8 cellular contexts compared by ENCODE assay signal in the genomic region with DNA sequence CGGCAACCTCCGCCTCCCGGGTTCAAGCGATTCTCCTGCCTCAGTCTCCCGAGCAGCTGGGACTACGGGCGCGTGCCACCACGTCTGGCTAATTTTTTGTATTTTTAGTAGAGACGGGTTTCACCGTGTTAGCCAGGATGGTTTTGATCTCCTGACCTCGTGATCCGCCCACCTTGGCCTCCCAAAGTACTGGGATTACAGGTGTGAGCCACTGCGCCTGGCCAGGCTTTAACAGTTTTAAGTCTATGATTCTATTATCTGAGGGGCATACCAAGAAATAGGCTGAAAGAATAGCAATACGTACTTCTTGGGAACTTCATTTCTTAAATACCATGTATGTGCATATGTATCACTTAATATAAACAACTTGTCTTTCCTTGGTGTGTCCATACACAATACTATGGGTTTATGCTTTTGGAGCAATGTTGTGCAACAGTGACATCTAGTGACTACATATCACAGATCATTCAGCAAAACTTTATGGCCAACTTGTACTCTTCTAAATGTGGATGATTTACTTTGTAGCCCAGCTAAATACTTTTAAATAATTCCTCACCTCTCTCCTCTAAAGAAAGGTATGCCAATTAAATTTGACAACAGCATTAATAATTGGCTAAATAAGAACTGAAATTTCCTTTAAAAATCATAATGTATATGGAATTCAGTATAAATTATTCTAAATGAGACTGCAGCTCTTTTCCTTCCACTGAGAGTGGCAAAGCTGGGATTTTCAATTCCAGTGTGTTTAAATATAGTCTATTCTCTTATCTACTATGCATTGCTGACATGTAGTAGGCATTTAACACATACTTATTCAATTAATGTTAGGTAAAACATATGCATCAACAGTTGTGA. TPM values are rescaled to one million over a fixed set of nuclear protein-coding genes. Genes with fewer than 3 reads are reported as not detected.
DNase-seq lines count a peak whose midpoint lies in the region; ATAC-seq and TF ChIP-seq lines count a peak whose summit lies in the region.

No MANE protein-coding gene starts in this region.

- peaks cover 0 to 3% (median 0%) of the 10 kb centered on the region in 4 donors for H3K4me1 Mint-ChIP-seq in naive thymus-derived CD8-positive, alpha-beta T cell

- H3K9me3 Mint-ChIP-seq in naive thymus-derived CD8-positive, alpha-beta T cell, result no peaks in the 10 kb centered on the region

- 73 to 75% methylated on average over 15 of the region's 15 CpGs for WGBS in esophagus squamous epithelium, 2 donors

- H3K27ac Mint-ChIP-seq in naive thymus-derived CD8-positive, alpha-beta T cell, result no peak overlapping the region

- H3K9ac ChIP-seq in Loucy (ENCODE audit: low read depth, low read length, poor library complexity, severe bottlenecking), result no peak overlapping the region

- H3K79me2 ChIP-seq in Loucy (ENCODE audit: insufficient read depth, low read length), result no peaks in the 10 kb centered on the region

- no peaks in the 10 kb centered on the region for H3K9me3 ChIP-seq in Loucy (ENCODE audit: insufficient read depth, low read depth, low read length)
- H3K9me3 ChIP-seq in esophagus squamous epithelium, result no peaks in the 10 kb centered on the region

- peak; percentile 96 for ATAC-seq in SK-N-SH treated with all-trans-retinoic acid at 6 μM for 48 hours
- peak; percentile 87 to 90 for ATAC-seq in naive thymus-derived CD8-positive, alpha-beta T cell

- H3K36me3 ChIP-seq in H7 (replicated peaks; ENCODE audit: control insufficient read depth, insufficient read depth, low read length) (no peaks in the 10 kb centered on the region), Loucy (ENCODE audit: insufficient read depth, low read length) (no peaks in the 10 kb centered on the region), esophagus squamous epithelium (no peaks in the 10 kb centered on the region)

- no peaks in the 10 kb centered on the region for H3F3A ChIP-seq in Loucy (ENCODE audit: low read depth)

- POLR2A ChIA-PET in naive thymus-derived CD8-positive, alpha-beta T cell (lab: Charles Lee), result interaction anchor here (0.5 to 1.2 kb wide), 3 partner anchors 9 to 577 kb away, joined by 3 to 5 read pairs (median 3); no protein-coding TSS in a partner anchor

- H3K27me3 ChIP-seq in H7 (ENCODE audit: control insufficient read depth, insufficient read depth, low read length) (no peaks in the 10 kb centered on the region), Loucy (ENCODE audit: insufficient read depth, low read length, poor library complexity, severe bottlenecking) (no peaks in the 10 kb centered on the region), esophagus squamous epithelium (no peaks in the 10 kb centered on the region)

- TF ChIP-seq POLR2A in esophagus squamous epithelium (IDR thresholded peaks at IDR 0.05), result no peak

- H3K4me1 ChIP-seq in Loucy (ENCODE audit: insufficient read depth, low read length, poor library complexity, severe bottlenecking), result no peaks in the 10 kb centered on the region
- peaks cover 0 to 17% (median 10%) of the 10 kb centered on the region in 3 donors for H3K4me1 ChIP-seq in esophagus squamous epithelium

- H3K27me3 Mint-ChIP-seq in naive thymus-derived CD8-positive, alpha-beta T cell, result no peaks in the 10 kb centered on the region

- TF ChIP-seq CTCF in Loucy (conservative IDR thresholded peaks at IDR 0.05; ENCODE audit: low read length) (peak; percentile 82), esophagus squamous epithelium (IDR thresholded peaks at IDR 0.05) (peak; percentile 30 to 74 (median 58))

- intact Hi-C loops in esophagus squamous epithelium (cut with DNase I), result loop anchor here (5.0 to 10.0 kb wide), 2 partner anchors 392 to 564 kb away; no protein-coding TSS in a partner anchor

- H3K27ac ChIP-seq in esophagus squamous epithelium, result no peak overlapping the region

- H3K4me3 Mint-ChIP-seq in naive thymus-derived CD8-positive, alpha-beta T cell, result no peak overlapping the region

- no peaks in the 10 kb centered on the region for H4K20me1 ChIP-seq in Loucy (ENCODE audit: insufficient read depth, low read length, poor library complexity, severe bottlenecking)

- DNase-seq in A172 (ENCODE audit: low spot score) (peak; percentile 64), GDM1 (lab: John Stamatoyannopoulos, UW) (peak; percentile 38), H7 (peak; percentile 28), esophagus squamous epithelium (lab: John Stamatoyannopoulos, UW) (no peak), NCI-H187 (lab: John Stamatoyannopoulos, UW) (no peak)
- DNase-seq in naive thymus-derived CD8-positive, alpha-beta T cell, result peak in 6 of 10 donors; percentile 21 to 65 (median 48)

- H3K4me2 ChIP-seq in Loucy (ENCODE audit: low read depth, low read length, poor library complexity, severe bottlenecking), result no peak overlapping the region

- no peak overlapping the region for H2AFZ ChIP-seq in Loucy (ENCODE audit: low read length)

- H3K4me3 ChIP-seq in H7 (ENCODE audit: insufficient read depth, low read depth, low read length) (no peak overlapping the region), Loucy (ENCODE audit: low read length, poor library complexity, severe bottlenecking) (no peak overlapping the region), esophagus squamous epithelium (no peak overlapping the region)

- no peaks in the 10 kb centered on the region for H3K9me2 ChIP-seq in Loucy (replicated peaks; ENCODE audit: low read depth, low read length)

- no peaks in the 10 kb centered on the region for H3K36me3 Mint-ChIP-seq in naive thymus-derived CD8-positive, alpha-beta T cell

TF ChIP-seq in SK-N-SH treated with all-trans-retinoic acid at 6 μM for 48 hours, 23 proteins besides CTCF, POLR2A, EP300 and RAD21:
- no peak for TF ChIP-seq PPARA (CRISPR knock-in tag; IDR thresholded peaks at IDR 0.05; ENCODE audit: borderline replicate concordance)
- no peak for TF ChIP-seq ZFP3 (CRISPR knock-in tag; IDR thresholded peaks at IDR 0.05)
- TF ChIP-seq ZNF8 (CRISPR knock-in tag; IDR thresholded peaks at IDR 0.05), result no peak
- TF ChIP-seq, protein P1, sequence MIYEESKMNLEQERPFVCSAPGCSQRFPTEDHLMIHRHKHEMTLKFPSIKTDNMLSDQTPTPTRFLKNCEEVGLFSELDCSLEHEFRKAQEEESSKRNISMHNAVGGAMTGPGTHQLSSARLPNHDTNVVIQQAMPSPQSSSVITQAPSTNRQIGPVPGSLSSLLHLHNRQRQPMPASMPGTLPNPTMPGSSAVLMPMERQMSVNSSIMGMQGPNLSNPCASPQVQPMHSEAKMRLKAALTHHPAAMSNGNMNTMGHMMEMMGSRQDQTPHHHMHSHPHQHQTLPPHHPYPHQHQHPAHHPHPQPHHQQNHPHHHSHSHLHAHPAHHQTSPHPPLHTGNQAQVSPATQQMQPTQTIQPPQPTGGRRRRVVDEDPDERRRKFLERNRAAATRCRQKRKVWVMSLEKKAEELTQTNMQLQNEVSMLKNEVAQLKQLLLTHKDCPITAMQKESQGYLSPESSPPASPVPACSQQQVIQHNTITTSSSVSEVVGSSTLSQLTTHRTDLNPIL (CRISPR knock-in tag; IDR thresholded peaks at IDR 0.05; ENCODE audit: low read depth), result no peak
- no peak for TF ChIP-seq RARB (CRISPR knock-in tag; IDR thresholded peaks at IDR 0.05)
- TF ChIP-seq, protein P2, sequence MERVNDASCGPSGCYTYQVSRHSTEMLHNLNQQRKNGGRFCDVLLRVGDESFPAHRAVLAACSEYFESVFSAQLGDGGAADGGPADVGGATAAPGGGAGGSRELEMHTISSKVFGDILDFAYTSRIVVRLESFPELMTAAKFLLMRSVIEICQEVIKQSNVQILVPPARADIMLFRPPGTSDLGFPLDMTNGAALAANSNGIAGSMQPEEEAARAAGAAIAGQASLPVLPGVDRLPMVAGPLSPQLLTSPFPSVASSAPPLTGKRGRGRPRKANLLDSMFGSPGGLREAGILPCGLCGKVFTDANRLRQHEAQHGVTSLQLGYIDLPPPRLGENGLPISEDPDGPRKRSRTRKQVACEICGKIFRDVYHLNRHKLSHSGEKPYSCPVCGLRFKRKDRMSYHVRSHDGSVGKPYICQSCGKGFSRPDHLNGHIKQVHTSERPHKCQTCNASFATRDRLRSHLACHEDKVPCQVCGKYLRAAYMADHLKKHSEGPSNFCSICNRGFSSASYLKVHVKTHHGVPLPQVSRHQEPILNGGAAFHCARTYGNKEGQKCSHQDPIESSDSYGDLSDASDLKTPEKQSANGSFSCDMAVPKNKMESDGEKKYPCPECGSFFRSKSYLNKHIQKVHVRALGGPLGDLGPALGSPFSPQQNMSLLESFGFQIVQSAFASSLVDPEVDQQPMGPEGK (CRISPR knock-in tag; IDR thresholded peaks at IDR 0.05; ENCODE audit: borderline replicate concordance), result no peak
- TF ChIP-seq ISL1 (CRISPR knock-in tag; IDR thresholded peaks at IDR 0.05), result no peak
- TF ChIP-seq SNAI2 (CRISPR knock-in tag; IDR thresholded peaks at IDR 0.05), result no peak

RNA-seq across cellular contexts. Expression of a gene that starts 10.4 kb away (rescaled TPM):
- 0.10 and 0.43 TPM in 2 replicates for total RNA-seq in A172 (2014; rRNA removed; shearing (Covaris generic))
- total RNA-seq in H7 (2014; rRNA removed; shearing (Covaris generic)), result not detected in 2 replicates
- under 1 TPM in 2 of 4 donors, not detected in 2; 0.49 to 0.76 TPM for total RNA-seq in esophagus squamous epithelium
- 1 to 10 TPM; 6.4 to 7.3 TPM for total RNA-seq in naive thymus-derived CD8-positive, alpha-beta T cell
- polyA plus RNA-seq in naive thymus-derived CD8-positive, alpha-beta T cell, result 1 to 10 TPM; 1.7 to 3.7 (median 1.9) TPM

Comparison
In these comparisons a context has a peak if more than half of its experiments do, and no peak if none do; other contexts are left out.
1. DNase-seq: peak in A172 (single experiment), GDM1 (single experiment), H7 (single experiment) and naive thymus-derived CD8-positive, alpha-beta T cell (6 of 10); none in esophagus squamous epithelium (single experiment) and NCI-H187 (0 of 2).